ENCODE assay signal across 1 cellular context in the genomic region with DNA sequence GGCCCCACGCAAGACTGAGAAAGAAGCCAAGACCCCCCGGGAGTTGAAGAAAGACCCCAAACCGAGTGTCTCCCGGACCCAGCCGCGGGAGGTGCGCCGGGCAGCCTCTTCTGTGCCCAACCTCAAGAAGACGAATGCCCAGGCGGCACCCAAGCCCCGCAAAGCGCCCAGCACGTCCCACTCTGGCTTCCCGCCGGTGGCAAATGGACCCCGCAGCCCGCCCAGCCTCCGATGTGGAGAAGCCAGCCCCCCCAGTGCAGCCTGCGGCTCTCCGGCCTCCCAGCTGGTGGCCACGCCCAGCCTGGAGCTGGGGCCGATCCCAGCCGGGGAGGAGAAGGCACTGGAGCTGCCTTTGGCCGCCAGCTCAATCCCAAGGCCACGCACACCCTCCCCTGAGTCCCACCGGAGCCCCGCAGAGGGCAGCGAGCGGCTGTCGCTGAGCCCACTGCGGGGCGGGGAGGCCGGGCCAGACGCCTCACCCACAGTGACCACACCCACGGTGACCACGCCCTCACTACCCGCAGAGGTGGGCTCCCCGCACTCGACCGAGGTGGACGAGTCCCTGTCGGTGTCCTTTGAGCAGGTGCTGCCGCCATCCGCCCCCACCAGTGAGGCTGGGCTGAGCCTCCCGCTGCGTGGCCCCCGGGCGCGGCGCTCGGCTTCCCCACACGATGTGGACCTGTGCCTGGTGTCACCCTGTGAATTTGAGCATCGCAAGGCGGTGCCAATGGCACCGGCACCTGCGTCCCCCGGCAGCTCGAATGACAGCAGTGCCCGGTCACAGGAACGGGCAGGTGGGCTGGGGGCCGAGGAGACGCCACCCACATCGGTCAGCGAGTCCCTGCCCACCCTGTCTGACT.
TF ChIP-seq lines count a peak whose summit lies in the region.

No MANE protein-coding gene starts in this region.

TF ChIP-seq in IMR-90, 13 proteins besides CTCF, POLR2A, EP300 and RAD21:
- TF ChIP-seq MAZ (IDR thresholded peaks at IDR 0.05; ENCODE audit: borderline replicate concordance, low read depth, low read length) (no peak), FOS (IDR thresholded peaks at IDR 0.05; ENCODE audit: low read depth, low read length) (no peak), NFE2L2 (IDR thresholded peaks at IDR 0.05; ENCODE audit: low read depth, low read length) (no peak), CEBPB (IDR thresholded peaks at IDR 0.05; ENCODE audit: low read depth, low read length) (no peak), CHD1 (IDR thresholded peaks at IDR 0.05; ENCODE audit: low read depth, low read length) (no peak), RFX5 (IDR thresholded peaks at IDR 0.05; ENCODE audit: low read depth, low read length) (no peak), MXI1 (IDR thresholded peaks at IDR 0.05; ENCODE audit: borderline replicate concordance, low read depth, low read length) (no peak)
- TF ChIP-seq, protein P1, sequence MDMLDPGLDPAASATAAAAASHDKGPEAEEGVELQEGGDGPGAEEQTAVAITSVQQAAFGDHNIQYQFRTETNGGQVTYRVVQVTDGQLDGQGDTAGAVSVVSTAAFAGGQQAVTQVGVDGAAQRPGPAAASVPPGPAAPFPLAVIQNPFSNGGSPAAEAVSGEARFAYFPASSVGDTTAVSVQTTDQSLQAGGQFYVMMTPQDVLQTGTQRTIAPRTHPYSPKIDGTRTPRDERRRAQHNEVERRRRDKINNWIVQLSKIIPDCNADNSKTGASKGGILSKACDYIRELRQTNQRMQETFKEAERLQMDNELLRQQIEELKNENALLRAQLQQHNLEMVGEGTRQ (IDR thresholded peaks at IDR 0.05; ENCODE audit: low read depth, low read length) = no peak
